Comparison of ENCODE assay signal across 11 cellular contexts in the genomic region with DNA sequence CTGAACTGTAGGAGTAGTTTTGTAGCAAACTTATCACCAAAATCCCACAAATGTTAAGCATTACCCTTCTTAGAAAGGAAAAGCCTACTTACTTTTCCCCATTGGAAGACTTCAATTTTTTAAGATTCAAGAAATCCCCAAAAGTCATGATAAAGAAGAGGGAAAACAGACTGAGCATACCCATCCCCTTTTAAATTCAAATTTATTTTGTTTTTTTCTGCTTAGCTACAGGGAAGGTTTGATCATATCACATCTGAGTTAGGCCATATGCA.
DNase-seq lines count a peak whose midpoint lies in the region; ATAC-seq, FAIRE-seq and TF ChIP-seq lines count a peak whose summit lies in the region.
"Had no signal": no experiment of that assay in that cellular context is flagged by ENCODE, and none has a peak within 500 bp of the region (broad histone marks: within the 10 kb centered on the region; RNA-seq: fewer than 3 reads in every experiment).

No MANE protein-coding gene starts in this region.

- H3K18ac ChIP-seq in mesenchymal stem cell (ENCODE audit: low read depth in 1 of 2, low read length in 2 of 2) = peak overlapping the region; percentile 76 to 97

- TSS peak; percentile 96 for BruUV-seq in K562 (replicated peaks; lab: Mats Ljungman, UMichigan)

- peak; percentile 16 for ATAC-seq in K562

- peak overlapping the region in 1 of 2 experiments; percentile 76 for H3K4ac ChIP-seq in mesenchymal stem cell (ENCODE audit: low read depth in 1 of 2, low read length in 2 of 2)

- H3K36me3 ChIP-seq in K562 (ENCODE audit: control insufficient read depth, insufficient read depth, low read length) (no peaks in the 10 kb centered on the region), mesenchymal stem cell (ENCODE audit: control insufficient read depth in 1 of 2, insufficient read depth in 2 of 2, low read depth in 1 of 2, low read length in 2 of 2) (no peaks in the 10 kb centered on the region), tibial artery (no peaks in the 10 kb centered on the region)

- H3K9me3 ChIP-seq in K562 (replicated peaks; ENCODE audit: control insufficient read depth, insufficient read depth, low read depth, low read length) (no peaks in the 10 kb centered on the region), mesenchymal stem cell (ENCODE audit: control insufficient read depth, low read length) (no peaks in the 10 kb centered on the region), tibial artery (no peaks in the 10 kb centered on the region)

- peak overlapping the region; percentile 91 for H2BK5ac ChIP-seq in mesenchymal stem cell (ENCODE audit: low read depth, low read length, poor library complexity, severe bottlenecking)

- peak overlapping the region; percentile 28 for H3K4me3 Mint-ChIP-seq in activated naive CD4-positive, alpha-beta T cell treated with anti-CD3 and anti-CD28 coated beads for 36 hours

- DNase-seq in activated naive CD4-positive, alpha-beta T cell treated with anti-CD3 and anti-CD28 coated beads for 36 hours = no peak
- DNase-seq in activated naive CD4-positive, alpha-beta T cell treated with anti-CD3 and anti-CD28 coated beads, Interleukin-2, amount 50 U/mL, for 16 hours = no peak
- peak in 1 of 4 experiments; percentile 36 for DNase-seq in K562 (ENCODE audit: extremely low read depth in 1 of 4, low spot score in 3 of 4)
- DNase-seq in mesenchymal stem cell = no peak
- DNase-seq in tibial artery = no peak
- no peak for DNase-seq in D721Med (ENCODE audit: insufficient read length, low spot score)
- DNase-seq in NCI-H526 treated with DMSO at 0.1 percent for 48 hours (lab: John Stamatoyannopoulos, UW) = no peak
- no peak for DNase-seq in NCI-H146 (lab: John Stamatoyannopoulos, UW)
- DNase-seq: cerebellar nuclear complex had no signal

- H2BK120ac ChIP-seq in mesenchymal stem cell (ENCODE audit: low read depth, low read length) = peak overlapping the region; percentile 75

- peaks cover 17% of the 10 kb centered on the region for H3K79me2 ChIP-seq in K562 (ENCODE audit: control insufficient read depth, insufficient read depth, low read length)

- no peak overlapping the region for H4K91ac ChIP-seq in mesenchymal stem cell (ENCODE audit: low read length)

- H3K27ac Mint-ChIP-seq in activated naive CD4-positive, alpha-beta T cell treated with anti-CD3 and anti-CD28 coated beads for 36 hours = peak overlapping the region; percentile 86

- POLR2A ChIA-PET in K562 (lab: Yijun Ruan, JAX) = interaction anchor here (0.9 to 4.8 kb wide), 14 partner anchors 9 to 141 kb away, joined by 3 to 80 read pairs (median 12); no protein-coding TSS in a partner anchor

- no peak; the same call in 1 of the 2 replicates for TF ChIP-seq EP300 in K562 (IDR thresholded peaks at IDR 0.05; ENCODE audit: low read length)

- no peaks in the 10 kb centered on the region for H3K36me3 Mint-ChIP-seq in activated naive CD4-positive, alpha-beta T cell treated with anti-CD3 and anti-CD28 coated beads for 36 hours (ENCODE audit: low read depth)
- H3K36me3 Mint-ChIP-seq: CD14-positive monocyte had no signal

- peak overlapping the region; percentile 98 for H3K27ac ChIP-seq in K562 (ENCODE audit: extremely low read depth, low read depth, low read length)
- peak overlapping the region; percentile 98 for H3K27ac ChIP-seq in mesenchymal stem cell (ENCODE audit: low read length, poor library complexity, severe bottlenecking)
- H3K27ac ChIP-seq in tibial artery = peak overlapping the region; percentile 79 to 88
- H3K27ac ChIP-seq: HL-60 had no signal

- peak overlapping the region; percentile 89 to 92; a peak in 3 of 4 replicates for H3K9ac ChIP-seq in K562 (ENCODE audit: insufficient read depth in 1 of 2, low read depth in 2 of 2, low read length in 2 of 2)
- H3K9ac ChIP-seq in mesenchymal stem cell (ENCODE audit: low read length) = peak overlapping the region; percentile 93

- no peak for TF ChIP-seq CTCF in K562 (IDR thresholded peaks at IDR 0.05 in 2 of 3, conservative IDR thresholded peaks at IDR 0.05 in 1 of 3; ENCODE audit: insufficient read depth in 2 of 3, low read depth in 1 of 3, low read length in 3 of 3)
- TF ChIP-seq CTCF in tibial artery (IDR thresholded peaks at IDR 0.05) = no peak
- TF ChIP-seq CTCF in D721Med (IDR thresholded peaks at IDR 0.05; ENCODE audit: insufficient read depth, missing control alignments) = no peak

- H3K4me2 ChIP-seq in K562 (ENCODE audit: insufficient read depth, low read length) = peak overlapping the region; percentile 86
- H3K4me2 ChIP-seq in mesenchymal stem cell (ENCODE audit: low read length, poor library complexity, severe bottlenecking) = peak overlapping the region; percentile 45

- peak overlapping the region; percentile 67 for H2AFZ ChIP-seq in K562 (ENCODE audit: low read depth, low read length)
- H2AFZ ChIP-seq in mesenchymal stem cell (ENCODE audit: low read depth, low read length) = no peak overlapping the region

- H3K4me3 ChIP-seq in K562 (peak overlapping the region; percentile 26), mesenchymal stem cell (ENCODE audit: insufficient read depth in 1 of 2, low read depth in 1 of 2, low read length in 2 of 2) (peak overlapping the region in 1 of 2 experiments; percentile 48), tibial artery (peak overlapping the region in 1 of 2 donors; percentile 23)

- H3K9me1 ChIP-seq in K562 (ENCODE audit: control insufficient read depth, insufficient read depth, low read length) = no peaks in the 10 kb centered on the region

- H3K4me1 ChIP-seq in K562 (replicated peaks in 1 of 2; ENCODE audit: control insufficient read depth in 2 of 2, insufficient read depth in 2 of 2, low read length in 2 of 2) (peaks cover 56 to 66% of the 10 kb centered on the region in 2 experiments), mesenchymal stem cell (ENCODE audit: control insufficient read depth, insufficient read depth, low read depth, low read length) (peaks cover 26% of the 10 kb centered on the region), tibial artery (peaks cover 5 to 43% (median 26%) of the 10 kb centered on the region in 4 donors)

- H2AK5ac ChIP-seq in mesenchymal stem cell (ENCODE audit: low read length, severe bottlenecking) = peak overlapping the region; percentile 93

- H3K27me3 Mint-ChIP-seq in activated naive CD4-positive, alpha-beta T cell treated with anti-CD3 and anti-CD28 coated beads for 36 hours (ENCODE audit: low read depth) = no peaks in the 10 kb centered on the region

- H3K4me1 Mint-ChIP-seq in activated naive CD4-positive, alpha-beta T cell treated with anti-CD3 and anti-CD28 coated beads for 36 hours (ENCODE audit: low read depth) = peaks cover 32% of the 10 kb centered on the region

- in situ Hi-C loops in K562 (cut with MboI) = no loop called here

- H3K27me3 ChIP-seq in K562 (ENCODE audit: control insufficient read depth in 2 of 2, insufficient read depth in 2 of 2, low read length in 2 of 2) (no peaks in the 10 kb centered on the region), mesenchymal stem cell (ENCODE audit: control insufficient read depth in 1 of 2, insufficient read depth in 1 of 2, low read length in 2 of 2) (no peaks in the 10 kb centered on the region), tibial artery (no peaks in the 10 kb centered on the region)

- no peak for TF ChIP-seq RAD21 in K562 (CRISPR knock-in tag; conservative IDR thresholded peaks at IDR 0.05 in 1 of 2, IDR thresholded peaks at IDR 0.05 in 1 of 2)

- peaks cover 2% of the 10 kb centered on the region for H3K79me1 ChIP-seq in mesenchymal stem cell (replicated peaks; ENCODE audit: low read length, poor library complexity, severe bottlenecking)

- H3K23ac ChIP-seq in mesenchymal stem cell (ENCODE audit: low read length in 2 of 2) = no peak overlapping the region

- no peak overlapping the region for H2BK15ac ChIP-seq in mesenchymal stem cell (ENCODE audit: low read depth, poor library complexity, severe bottlenecking)

- TF ChIP-seq POLR2A in K562 (conservative IDR thresholded peaks at IDR 0.05) = no peak

- no peak overlapping the region for H4K8ac ChIP-seq in mesenchymal stem cell (ENCODE audit: low read length)

- H2BK12ac ChIP-seq in mesenchymal stem cell (ENCODE audit: low read length in 2 of 2) = no peak overlapping the region

- FAIRE-seq in K562 (lab: Jason Lieb, UNC) = no peak
- no peak for FAIRE-seq in D721Med (lab: Jason Lieb, UNC)

- no peaks in the 10 kb centered on the region for H4K20me1 ChIP-seq in K562 (replicated peaks; ENCODE audit: control insufficient read depth, insufficient read depth, low read length)

- H3K14ac ChIP-seq in mesenchymal stem cell (ENCODE audit: low read length in 2 of 2) = no peak overlapping the region

- H3K9me3 Mint-ChIP-seq in activated naive CD4-positive, alpha-beta T cell treated with anti-CD3 and anti-CD28 coated beads for 36 hours = no peaks in the 10 kb centered on the region
- H3K9me3 Mint-ChIP-seq: CD14-positive monocyte had no signal

- intact Hi-C loops in activated naive CD4-positive, alpha-beta T cell treated with anti-CD3 and anti-CD28 coated beads for 36 hours (cut with micrococcal nuclease) = loop anchor here (1.0 to 2.0 kb wide), 6 partner anchors 10 to 173 kb away; no protein-coding TSS in a partner anchor
- intact Hi-C loops in K562 (cut with micrococcal nuclease) (loop anchor here (1.0 kb wide), 3 partner anchors 21 to 40 kb away; no protein-coding TSS in a partner anchor), tibial artery (cut with DNase I; ENCODE audit: low total_unique reads) (no loop called here)

- CTCF ChIA-PET in activated naive CD4-positive, alpha-beta T cell treated with anti-CD3 and anti-CD28 coated beads for 36 hours (lab: Charles Lee) = interaction anchor here (0.5 to 1.8 kb wide), 3 partner anchors 11 to 961 kb away, joined by 3 to 6 read pairs (median 4); no protein-coding TSS in a partner anchor
- CTCF ChIA-PET in K562 (lab: Yijun Ruan, JAX; ENCODE audit: low intra/inter-chr PET ratio) = interaction anchor here (1.2 kb wide), 1 partner anchor 18 kb away, joined by 3 read pairs; no protein-coding TSS in a partner anchor

TF ChIP-seq in K562, 482 proteins besides CTCF, POLR2A, EP300 and RAD21 (continues in another document):
- no peak for TF ChIP-seq CGGBP1 (CRISPR knock-in tag; IDR thresholded peaks at IDR 0.05)
- no peak for TF ChIP-seq KDM1A (IDR thresholded peaks at IDR 0.05)
- TF ChIP-seq GABPB1 (CRISPR knock-in tag; IDR thresholded peaks at IDR 0.05) = no peak
